In the genomic region with DNA sequence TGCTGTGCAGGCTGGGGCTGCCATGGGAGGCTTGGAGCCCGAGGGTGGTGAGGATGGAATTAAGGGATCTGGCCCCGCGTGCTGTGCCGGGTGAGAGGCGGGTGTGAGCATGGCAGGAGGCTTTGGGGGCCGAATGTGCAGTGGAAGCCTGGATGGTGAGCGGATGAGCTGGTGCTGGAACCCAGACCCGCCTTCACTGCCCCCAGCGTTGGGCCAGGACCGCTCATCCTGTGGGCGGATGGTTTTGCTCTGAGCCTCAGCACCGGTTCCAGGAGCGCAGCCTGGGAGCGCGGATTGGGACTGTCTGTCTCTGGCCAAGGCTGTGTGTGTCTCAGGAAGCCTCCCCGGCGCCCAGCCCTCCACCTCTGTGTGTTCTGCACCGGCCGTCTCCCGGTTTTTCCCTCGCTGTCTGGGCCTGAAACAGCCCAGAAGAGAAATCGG, we compare ENCODE assay signal across 24 cellular contexts. TPM values are rescaled to one million over a fixed set of nuclear protein-coding genes. Genes with fewer than 3 reads are reported as not detected.
DNase-seq lines count a peak whose midpoint lies in the region; ATAC-seq and TF ChIP-seq lines count a peak whose summit lies in the region.
"Had no signal": no experiment of that assay in that cellular context is flagged by ENCODE, and none has a peak within 500 bp of the region (broad histone marks: within the 10 kb centered on the region; RNA-seq: fewer than 3 reads in every experiment).

No MANE protein-coding gene starts in this region.

- no peaks in the 10 kb centered on the region for H3K9me3 ChIP-seq in SK-N-SH
- no peaks in the 10 kb centered on the region for H3K9me3 ChIP-seq in T-helper 17 cell (ENCODE audit: control insufficient read depth, low read length, poor library complexity, severe bottlenecking)
- H3K9me3 ChIP-seq in transverse colon: no peaks in the 10 kb centered on the region
- H3K9me3 ChIP-seq in PC-9 (ENCODE audit: insufficient read depth, low read depth): no peaks in the 10 kb centered on the region
- H3K9me3 ChIP-seq: adrenal gland, psoas muscle, spleen had no signal

- no peak overlapping the region for H3K9ac ChIP-seq in SK-N-SH

- H3K79me2 ChIP-seq in SK-N-SH (ENCODE audit: insufficient read depth): peaks cover 98% of the 10 kb centered on the region
- H3K79me2 ChIP-seq in PC-9 (ENCODE audit: low read depth): no peaks in the 10 kb centered on the region

- H3F3A ChIP-seq in SK-N-SH (replicated peaks; ENCODE audit: insufficient read depth): no peaks in the 10 kb centered on the region
- H3F3A ChIP-seq in PC-9 (ENCODE audit: insufficient read depth, low read depth): no peaks in the 10 kb centered on the region

- H3K4me3 Mint-ChIP-seq in T-helper 17 cell: no peak overlapping the region
- H3K4me3 Mint-ChIP-seq: activated CD4-positive, alpha-beta memory T cell treated with anti-CD3 and anti-CD28 coated beads for 36 hours; dendritic cell treated with granulocyte-macrophage colony-stimulating factor and Interleukin-4, amounts not matched to agents 40 ng/mL and 50 ng/mL, for 4 days; HFFc6 had no signal

- H3K27ac Mint-ChIP-seq in T-helper 17 cell: peak overlapping the region; percentile 59
- H3K27ac Mint-ChIP-seq: activated CD4-positive, alpha-beta memory T cell treated with anti-CD3 and anti-CD28 coated beads for 36 hours; dendritic cell treated with granulocyte-macrophage colony-stimulating factor and Interleukin-4, amounts not matched to agents 40 ng/mL and 50 ng/mL, for 4 days; HFFc6 had no signal

- peak; percentile 41 for DNase-seq in SK-N-SH
- DNase-seq in T-helper 17 cell: no peak
- peak; percentile 60 for DNase-seq in fibroblast of mammary gland (ENCODE audit: low read depth)
- DNase-seq in retina: peak; percentile 44
- DNase-seq in transverse colon: no peak
- DNase-seq in PC-9: no peak
- DNase-seq: 8988T; activated CD4-positive, alpha-beta memory T cell treated with anti-CD3 and anti-CD28 coated beads for 36 hours; activated CD4-positive, CD25-positive, alpha-beta regulatory T cell; activated effector memory CD4-positive, alpha-beta T cell treated with anti-CD3 and anti-CD28 coated beads, Interleukin-2, amount 50 U/mL, for 16 hours; adrenal gland; AML-193; HFFc6; midbrain; NCI-H1105; NCI-H2029 treated with DMSO at 0.1 percent for 48 hours; RPMI8226; spleen; stimulated activated CD4-positive, alpha-beta T cell treated with anti-CD3 and anti-CD28 coated beads, Interleukin-4, amount 100 ng/mL, for 4 hours; stimulated activated naive CD8-positive, alpha-beta T cell treated with anti-CD3 and anti-CD28 coated beads, Interleukin-15, Interleukin-2, amounts not matched to agents 100 U/mL and 50 U/mL, for 24 hours had no signal

- no peak for TF ChIP-seq CTCF in SK-N-SH (IDR thresholded peaks at IDR 0.05)
- no peak for TF ChIP-seq CTCF in fibroblast of mammary gland (conservative IDR thresholded peaks at IDR 0.05; ENCODE audit: control insufficient read depth, insufficient read depth, low read depth, low read length)
- no peak for TF ChIP-seq CTCF in transverse colon (IDR thresholded peaks at IDR 0.05)
- no peak for TF ChIP-seq CTCF in PC-9 (conservative IDR thresholded peaks at IDR 0.05)

- no peak for TF ChIP-seq POLR2A in transverse colon (IDR thresholded peaks at IDR 0.05)

- H3K4me2 ChIP-seq in SK-N-SH: no peak overlapping the region
- H3K4me2 ChIP-seq in PC-9: no peak overlapping the region

- in situ Hi-C loops in transverse colon (cut with MboI; ENCODE audit: low pct_ligation_motif_present in 1 of 4, low pct_unique_long_range_greater_than_20kb in 1 of 4, low sequenced_read_pairs in 3 of 4): no loop called here

- H3K27me3 ChIP-seq in SK-N-SH (ENCODE audit: insufficient read depth) (no peaks in the 10 kb centered on the region), transverse colon (no peaks in the 10 kb centered on the region), PC-9 (ENCODE audit: insufficient read depth, low read depth) (no peaks in the 10 kb centered on the region)
- H3K27me3 ChIP-seq: adrenal gland, spleen had no signal

- BruUV-seq in PC-9 (replicated peaks; lab: Mats Ljungman, UMichigan): no TSS peak

- CTCF ChIA-PET in SK-N-SH (lab: Yijun Ruan, JAX) (interaction anchor here (0.6 to 1.7 kb wide), 6 partner anchors 9 to 838 kb away, joined by 3 to 6 read pairs (median 4); no protein-coding TSS in a partner anchor), PC-9 (lab: Charles Lee) (no interaction called here)

- peaks cover 25% of the 10 kb centered on the region for H3K4me1 Mint-ChIP-seq in T-helper 17 cell

- no peaks in the 10 kb centered on the region for H3K27me3 Mint-ChIP-seq in T-helper 17 cell
- H3K27me3 Mint-ChIP-seq: activated CD4-positive, alpha-beta memory T cell treated with anti-CD3 and anti-CD28 coated beads for 36 hours; dendritic cell treated with granulocyte-macrophage colony-stimulating factor and Interleukin-4, amounts not matched to agents 40 ng/mL and 50 ng/mL, for 4 days had no signal

- H3K9me2 ChIP-seq in SK-N-SH (no peaks in the 10 kb centered on the region), PC-9 (ENCODE audit: insufficient read depth) (no peaks in the 10 kb centered on the region)

- TF ChIP-seq RAD21 in SK-N-SH (IDR thresholded peaks at IDR 0.05; ENCODE audit: low read length): no peak

- POLR2A ChIA-PET in SK-N-SH (lab: Yijun Ruan, JAX): interaction anchor here (0.6 to 1.0 kb wide), 2 partner anchors 15 to 305 kb away, joined by 3 read pairs; no protein-coding TSS in a partner anchor
- POLR2A ChIA-PET in PC-9 (lab: Charles Lee; ENCODE audit: unreplicated experiment): no interaction called here

- H3K36me3 ChIP-seq in SK-N-SH (replicated peaks in 1 of 2; ENCODE audit: control insufficient read depth in 1 of 2, insufficient read depth in 2 of 2, low read length in 1 of 2): no peaks in the 10 kb centered on the region
- no peaks in the 10 kb centered on the region for H3K36me3 ChIP-seq in transverse colon
- no peaks in the 10 kb centered on the region for H3K36me3 ChIP-seq in PC-9 (ENCODE audit: low read depth)
- H3K36me3 ChIP-seq: adrenal gland had no signal

- no peak for TF ChIP-seq EP300 in SK-N-SH (IDR thresholded peaks at IDR 0.05; ENCODE audit: borderline replicate concordance in 1 of 2, low read depth in 1 of 2, low read length in 1 of 2)
- no peak for TF ChIP-seq EP300 in transverse colon (IDR thresholded peaks at IDR 0.05; ENCODE audit: low read depth)

- intact Hi-C loops in transverse colon (cut with DNase I; ENCODE audit: low total_unique reads) (loop anchor here (10.0 kb wide), 1 partner anchor 49 kb away; no protein-coding TSS in a partner anchor), PC-9 (cut with micrococcal nuclease; ENCODE audit: unreplicated experiment) (no loop called here)

- H4K20me1 ChIP-seq in SK-N-SH (ENCODE audit: insufficient read depth) (peaks cover 88% of the 10 kb centered on the region), PC-9 (ENCODE audit: insufficient read depth) (0 out of 2 replicates have a peak, but pooled peaks cover 2% of the 10 kb centered on the region)

- H3K27ac ChIP-seq in SK-N-SH (ENCODE audit: low read depth in 2 of 2, low read length in 1 of 2) (no peak overlapping the region), transverse colon (no peak overlapping the region), PC-9 (no peak overlapping the region)
- H3K27ac ChIP-seq: psoas muscle, spleen had no signal

- H3K4me3 ChIP-seq in SK-N-SH (ENCODE audit: low read depth in 2 of 2, low read length in 1 of 2) (no peak overlapping the region), fibroblast of mammary gland (ENCODE audit: control insufficient read depth, low read depth, low read length) (no peak overlapping the region), transverse colon (no peak overlapping the region), PC-9 (no peak overlapping the region)
- H3K4me3 ChIP-seq: adrenal gland, psoas muscle, spleen had no signal

- no peaks in the 10 kb centered on the region for H3K36me3 Mint-ChIP-seq in T-helper 17 cell (ENCODE audit: low read depth)
- H3K36me3 Mint-ChIP-seq: activated CD4-positive, alpha-beta memory T cell treated with anti-CD3 and anti-CD28 coated beads for 36 hours had no signal

- H2AFZ ChIP-seq in SK-N-SH (ENCODE audit: low read depth) (no peak overlapping the region), PC-9 (no peak overlapping the region)

- peaks cover 7 to 44% of the 10 kb centered on the region in 2 experiments; a peak in 1 of 4 replicates for H3K4me1 ChIP-seq in SK-N-SH (ENCODE audit: control insufficient read depth in 1 of 2, insufficient read depth in 2 of 2, low read depth in 1 of 2, low read length in 1 of 2)
- peaks cover 7 to 33% (median 22%) of the 10 kb centered on the region in 4 donors for H3K4me1 ChIP-seq in transverse colon
- H3K4me1 ChIP-seq in PC-9 (replicated peaks; ENCODE audit: insufficient read depth): no peaks in the 10 kb centered on the region

- ATAC-seq in SK-N-SH treated with all-trans-retinoic acid at 6 μM for 48 hours: no peak
- no peak for ATAC-seq in T-helper 17 cell
- ATAC-seq in HG03039 (IDR thresholded peaks at IDR 0.05; ENCODE audit: unreplicated experiment): no peak
- ATAC-seq: psoas muscle had no signal

- 92% methylated on average over 14 of the region's 22 CpGs for WGBS in SK-N-SH (ENCODE audit: low lambda C conversion rate)
- WGBS in transverse colon (ENCODE audit: low coverage in 1 of 2), 2 donors: 87% methylated on average over 22 of the region's 22 CpGs; no CpG with 5 or more reads in 1 of the 2 donors

TF ChIP-seq in SK-N-SH, 30 proteins besides CTCF, POLR2A, EP300 and RAD21 (continues in another document):
- TF ChIP-seq FOXM1 (IDR thresholded peaks at IDR 0.05; ENCODE audit: low read depth) (no peak), YY1 (IDR thresholded peaks at IDR 0.05; ENCODE audit: low read depth) (no peak), JUND (IDR thresholded peaks at IDR 0.05) (no peak)

TF ChIP-seq in SK-N-SH treated with all-trans-retinoic acid at 6 μM for 48 hours, 23 proteins besides CTCF, POLR2A, EP300 and RAD21 (continues in another document):
- TF ChIP-seq, protein P1, sequence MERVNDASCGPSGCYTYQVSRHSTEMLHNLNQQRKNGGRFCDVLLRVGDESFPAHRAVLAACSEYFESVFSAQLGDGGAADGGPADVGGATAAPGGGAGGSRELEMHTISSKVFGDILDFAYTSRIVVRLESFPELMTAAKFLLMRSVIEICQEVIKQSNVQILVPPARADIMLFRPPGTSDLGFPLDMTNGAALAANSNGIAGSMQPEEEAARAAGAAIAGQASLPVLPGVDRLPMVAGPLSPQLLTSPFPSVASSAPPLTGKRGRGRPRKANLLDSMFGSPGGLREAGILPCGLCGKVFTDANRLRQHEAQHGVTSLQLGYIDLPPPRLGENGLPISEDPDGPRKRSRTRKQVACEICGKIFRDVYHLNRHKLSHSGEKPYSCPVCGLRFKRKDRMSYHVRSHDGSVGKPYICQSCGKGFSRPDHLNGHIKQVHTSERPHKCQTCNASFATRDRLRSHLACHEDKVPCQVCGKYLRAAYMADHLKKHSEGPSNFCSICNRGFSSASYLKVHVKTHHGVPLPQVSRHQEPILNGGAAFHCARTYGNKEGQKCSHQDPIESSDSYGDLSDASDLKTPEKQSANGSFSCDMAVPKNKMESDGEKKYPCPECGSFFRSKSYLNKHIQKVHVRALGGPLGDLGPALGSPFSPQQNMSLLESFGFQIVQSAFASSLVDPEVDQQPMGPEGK (CRISPR knock-in tag; IDR thresholded peaks at IDR 0.05; ENCODE audit: borderline replicate concordance): no peak

RNA-seq across cellular contexts. Expression of a gene that starts 16.7 kb away (rescaled TPM):
- polyA plus RNA-seq in SK-N-SH (2012; rRNA removed): 10.0 and 12.2 TPM in 2 replicates
- 4.2 and 6.7 TPM in 2 replicates for polyA plus RNA-seq in SK-N-SH (2012; cell fraction: cytosol; rRNA removed)
- polyA plus RNA-seq in SK-N-SH (2012; cell fraction: nucleus; rRNA removed): 32.4 and 32.9 TPM in 2 replicates
- 10 to 100 TPM; 37.6 to 42.2 TPM for total RNA-seq in T-helper 17 cell
- 10 to 100 TPM; 26.6 to 84.2 (median 39.9) TPM for total RNA-seq in transverse colon
- 17.6 and 19.5 TPM in 2 replicates for total RNA-seq in PC-9 (2021)

Comparison
In these comparisons a context has a peak if more than half of its experiments do, and no peak if none do; other contexts are left out.
1. DNase-seq: peak in SK-N-SH (single experiment), fibroblast of mammary gland (single experiment) and retina (single experiment); none in T-helper 17 cell (0 of 3), transverse colon (single experiment) and PC-9 (0 of 2).